In genomic region chr1:8239039-8239305, GRCh38 we compare ENCODE assay signal across 10 cellular contexts.
DNase-seq lines count a peak whose midpoint lies in the region; ATAC-seq and TF ChIP-seq lines count a peak whose summit lies in the region.
"Had no signal": no experiment of that assay in that cellular context is flagged by ENCODE, and none has a peak within 500 bp of the region (broad histone marks: within the 10 kb centered on the region; RNA-seq: fewer than 3 reads in every experiment).

No MANE protein-coding gene starts in this region.

- H3K4me1 ChIP-seq in SK-N-SH (ENCODE audit: control insufficient read depth in 1 of 2, insufficient read depth in 2 of 2, low read depth in 1 of 2, low read length in 1 of 2) = no peaks in the 10 kb centered on the region
- H3K4me1 ChIP-seq in psoas muscle = no peaks in the 10 kb centered on the region

- H3K27ac ChIP-seq in SK-N-SH (ENCODE audit: low read depth in 2 of 2, low read length in 1 of 2) = no peak overlapping the region
- no peak overlapping the region for H3K27ac ChIP-seq in psoas muscle

- no peak overlapping the region for H3K9ac ChIP-seq in SK-N-SH

- no peaks in the 10 kb centered on the region for H3K27me3 ChIP-seq in SK-N-SH (ENCODE audit: insufficient read depth)
- H3K27me3 ChIP-seq in psoas muscle (ENCODE audit: insufficient read depth in 3 of 3, low read length in 2 of 3) = no peaks in the 10 kb centered on the region

- DNase-seq in ELR (ENCODE audit: low read depth) = peak; percentile 52
- DNase-seq in SK-N-SH = no peak
- peak; percentile 53 to 77 for DNase-seq in foreskin fibroblast
- peak; percentile 29 to 58 for DNase-seq in psoas muscle
- no peak for DNase-seq in DMS79 (lab: John Stamatoyannopoulos, UW)
- DNase-seq in GOT3 (lab: John Stamatoyannopoulos, UW) = no peak
- DNase-seq: effector memory CD8-positive, alpha-beta T cell; NCI-H2107 had no signal

- H3K9me3 ChIP-seq in SK-N-SH (no peaks in the 10 kb centered on the region), psoas muscle (no peaks in the 10 kb centered on the region)

- H3K79me2 ChIP-seq in SK-N-SH (ENCODE audit: insufficient read depth) = no peaks in the 10 kb centered on the region

- H3K4me2 ChIP-seq in SK-N-SH = no peak overlapping the region

- peak; percentile 37 for TF ChIP-seq CTCF in SK-N-SH (IDR thresholded peaks at IDR 0.05)
- TF ChIP-seq CTCF in foreskin fibroblast (IDR thresholded peaks at IDR 0.05; ENCODE audit: low read depth, low read length) = peak; percentile 44
- TF ChIP-seq CTCF in psoas muscle (IDR thresholded peaks at IDR 0.05) = peak; percentile 17

- H3K4me3 ChIP-seq in SK-N-SH (ENCODE audit: low read depth in 2 of 2, low read length in 1 of 2) = no peak overlapping the region
- no peak overlapping the region for H3K4me3 ChIP-seq in foreskin fibroblast (ENCODE audit: low read depth in 1 of 2, low read length in 2 of 2)
- no peak overlapping the region for H3K4me3 ChIP-seq in psoas muscle

- no peaks in the 10 kb centered on the region for H3K36me3 ChIP-seq in SK-N-SH (replicated peaks in 1 of 2; ENCODE audit: control insufficient read depth in 1 of 2, insufficient read depth in 2 of 2, low read length in 1 of 2)
- H3K36me3 ChIP-seq in psoas muscle (ENCODE audit: insufficient read depth in 1 of 2, low read depth in 1 of 2) = no peaks in the 10 kb centered on the region

- no peaks in the 10 kb centered on the region for H3F3A ChIP-seq in SK-N-SH (replicated peaks; ENCODE audit: insufficient read depth)

- CTCF ChIA-PET in SK-N-SH (lab: Yijun Ruan, JAX) = interaction anchor here (0.8 kb wide), 1 partner anchor 211 kb away, joined by 3 read pairs; no protein-coding TSS in a partner anchor

- intact Hi-C loops in psoas muscle (cut with DNase I) = no loop called here

- 85% methylated on average over 5 of the region's 5 CpGs for WGBS in SK-N-SH (ENCODE audit: low lambda C conversion rate)
- 77 to 89% (median 77%) methylated on average over 4 to 5 of the region's 5 CpGs for WGBS in psoas muscle, 3 donors

- ATAC-seq in psoas muscle (peak in 2 of 4 donors; percentile 42 to 76), GM18498 (IDR thresholded peaks at IDR 0.05; ENCODE audit: unreplicated experiment) (no peak), HG02938 (IDR thresholded peaks at IDR 0.05; ENCODE audit: unreplicated experiment) (no peak)
- ATAC-seq: effector memory CD8-positive, alpha-beta T cell had no signal

- TF ChIP-seq RAD21 in SK-N-SH (IDR thresholded peaks at IDR 0.05; ENCODE audit: low read length) = peak; percentile 39

- POLR2A ChIA-PET in SK-N-SH (lab: Yijun Ruan, JAX) = no interaction called here

- no peaks in the 10 kb centered on the region for H3K9me2 ChIP-seq in SK-N-SH

- H2AFZ ChIP-seq in SK-N-SH (ENCODE audit: low read depth) = no peak overlapping the region

- no peaks in the 10 kb centered on the region for H4K20me1 ChIP-seq in SK-N-SH (ENCODE audit: insufficient read depth)

- TF ChIP-seq EP300 in SK-N-SH (IDR thresholded peaks at IDR 0.05; ENCODE audit: borderline replicate concordance in 1 of 2, low read depth in 1 of 2, low read length in 1 of 2) = no peak

TF ChIP-seq in SK-N-SH, 30 proteins besides CTCF, POLR2A, EP300 and RAD21:
- no peak for TF ChIP-seq GATA2 (CRISPR knock-in tag; IDR thresholded peaks at IDR 0.05)
- TF ChIP-seq SIN3A (IDR thresholded peaks at IDR 0.05; ENCODE audit: borderline replicate concordance, low read depth, low read length) = no peak
- no peak for TF ChIP-seq FOXM1 (IDR thresholded peaks at IDR 0.05; ENCODE audit: low read depth)
- TF ChIP-seq SMC3 (IDR thresholded peaks at IDR 0.05; ENCODE audit: low read depth, low read length) = peak; percentile 37; the same call in 1 of the 2 replicates

Comparison
In these comparisons a context has a peak if more than half of its experiments do, and no peak if none do; other contexts are left out.
1. DNase-seq: peak in ELR (single experiment), foreskin fibroblast (2 of 2) and psoas muscle (2 of 2); none in SK-N-SH (single experiment), DMS79 (single experiment) and GOT3 (single experiment).
2. Peak in every context shown above with its lines, with median percentiles within 50 percentile points of each other: CTCF ChIP-seq.